In genomic region chr12:68534108-68534507, GRCh38 we compare ENCODE assay signal across 24 cellular contexts.
DNase-seq lines count a peak whose midpoint lies in the region; ATAC-seq, FAIRE-seq and TF ChIP-seq lines count a peak whose summit lies in the region.
"Had no signal": no experiment of that assay in that cellular context is flagged by ENCODE, and none has a peak within 500 bp of the region (broad histone marks: within the 10 kb centered on the region; RNA-seq: fewer than 3 reads in every experiment).

No MANE protein-coding gene starts in this region.

- no peak overlapping the region for H2AFZ ChIP-seq in HepG2 (ENCODE audit: low read length)

- H3K4me3 ChIP-seq in liver (ENCODE audit: low read depth in 1 of 3, low read length in 3 of 3) (no peak overlapping the region), HepG2 (replicated peaks in 1 of 3; ENCODE audit: insufficient read depth in 1 of 3, low read depth in 2 of 3, low read length in 3 of 3) (no peak overlapping the region), right lobe of liver (peak overlapping the region in 2 of 3 donors; percentile 23 to 27), thyroid gland (replicated peaks in 1 of 3) (no peak overlapping the region)
- H3K4me3 ChIP-seq: A549; BLaER1 treated with 17β-estradiol and CSF1 and Interleukin-3, amounts not matched to agents 10 nM and 100 nM; GM12878 had no signal

- CTCF ChIA-PET in HepG2 (lab: Yijun Ruan, JAX; ENCODE audit: low intra/inter-chr PET ratio, low total read pairs) = no interaction called here

- no peaks in the 10 kb centered on the region for H4K20me1 ChIP-seq in HepG2 (ENCODE audit: insufficient read depth, low read length)
- H4K20me1 ChIP-seq: BLaER1 treated with 17β-estradiol and CSF1 and Interleukin-3, amounts not matched to agents 10 nM and 100 nM had no signal

- no peak for TF ChIP-seq POLR2A in HepG2 (IDR thresholded peaks at IDR 0.05; ENCODE audit: insufficient read depth in 1 of 2, low read depth in 2 of 2, low read length in 2 of 2)
- no peak for TF ChIP-seq POLR2A in right lobe of liver (IDR thresholded peaks at IDR 0.05)
- no peak for TF ChIP-seq POLR2A in thyroid gland (IDR thresholded peaks at IDR 0.05)

- TF ChIP-seq RAD21 in liver (IDR thresholded peaks at IDR 0.05) = no peak
- TF ChIP-seq RAD21 in HepG2 (CRISPR knock-in tag; IDR thresholded peaks at IDR 0.05) = no peak

- 70% methylated on average over 5 of the region's 5 CpGs for WGBS in liver
- 74% methylated on average over 5 of the region's 5 CpGs for WGBS in HepG2 (ENCODE audit: low lambda C conversion rate)
- WGBS in right lobe of liver (ENCODE audit: insufficient coverage, low coverage, low lambda C conversion rate, missing lambda C conversion rate) = 47% methylated on average over 5 of the region's 5 CpGs
- WGBS in thyroid gland, 2 donors = 80 to 87% methylated on average over 5 of the region's 5 CpGs

- no peak for DNase-seq in HepG2 (ENCODE audit: low spot score)
- DNase-seq in right lobe of liver = peak in 1 of 3 donors; percentile 56
- DNase-seq in thyroid gland = peak; percentile 17 to 49
- no peak for DNase-seq in C1 segment of cervical spinal cord (lab: John Stamatoyannopoulos, UW)
- DNase-seq: AML-193; CD4-positive, alpha-beta memory T cell; CD4-positive, CD25-positive, alpha-beta regulatory T cell; CD8-positive, alpha-beta memory T cell; COR-L47; DMS 273 treated with DMSO at 0.1 percent for 48 hours; DMS153; DMS53; DMS79; DND-41; EL; GDM1 had no signal

- POLR2A ChIA-PET in HepG2 (lab: Yijun Ruan, JAX) = no interaction called here

- H3K27ac ChIP-seq in liver (ENCODE audit: low read depth in 1 of 2, low read length in 2 of 2) (peak overlapping the region in 1 of 2 donors; percentile 34), HepG2 (ENCODE audit: extremely low read length, insufficient read depth, low read length) (no peak overlapping the region), right lobe of liver (peak overlapping the region in 2 of 3 donors; percentile 83 to 85), thyroid gland (no peak overlapping the region)
- H3K27ac ChIP-seq: 22Rv1; A549; BLaER1 treated with 17β-estradiol and CSF1 and Interleukin-3, amounts not matched to agents 10 nM and 100 nM had no signal

- ATAC-seq in HepG2 = no peak
- ATAC-seq in right lobe of liver = peak in 3 of 4 donors; percentile 15 to 65 (median 27)
- ATAC-seq in HG02870 (IDR thresholded peaks at IDR 0.05; ENCODE audit: unreplicated experiment) = no peak
- ATAC-seq: A549, GM12878 had no signal

- no TSS peak for BruUV-seq in HepG2 (replicated peaks; lab: Mats Ljungman, UMichigan)

- FAIRE-seq in HepG2 (lab: Jason Lieb, UNC) = no peak
- FAIRE-seq: A549, GM12878, GM12892, GM19239 had no signal

- H3K36me3 ChIP-seq in liver (ENCODE audit: control insufficient read depth in 4 of 4, insufficient read depth in 3 of 4, low read depth in 1 of 4, low read length in 3 of 4) (no peaks in the 10 kb centered on the region), HepG2 (replicated peaks in 1 of 2; ENCODE audit: control insufficient read depth in 1 of 2, insufficient read depth in 2 of 2, low read length in 2 of 2) (no peaks in the 10 kb centered on the region), right lobe of liver (no peaks in the 10 kb centered on the region), thyroid gland (no peaks in the 10 kb centered on the region)
- H3K36me3 ChIP-seq: BLaER1 treated with 17β-estradiol and CSF1 and Interleukin-3, amounts not matched to agents 10 nM and 100 nM had no signal

- peaks cover 2 to 29% (median 23%) of the 10 kb centered on the region in 4 donors for H3K4me1 ChIP-seq in liver (ENCODE audit: control insufficient read depth in 4 of 4, insufficient read depth in 4 of 4, low read length in 3 of 4)
- no peaks in the 10 kb centered on the region for H3K4me1 ChIP-seq in HepG2 (ENCODE audit: insufficient read depth, low read length)
- peaks cover 0 to 42% (median 13%) of the 10 kb centered on the region in 4 donors for H3K4me1 ChIP-seq in right lobe of liver
- H3K4me1 ChIP-seq in thyroid gland = peaks cover 11 to 21% of the 10 kb centered on the region in 2 donors

- in situ Hi-C loops in HepG2 (cut with HindIII; ENCODE audit: extremely low pct_ligation_motif_present, low pct_unique_long_range_greater_than_20kb) = no loop called here

- TF ChIP-seq EP300 in HepG2 (IDR thresholded peaks at IDR 0.05; ENCODE audit: low read depth in 2 of 2, low read length in 2 of 2) (no peak), HepG2 (CRISPR knock-in tag; IDR thresholded peaks at IDR 0.05; ENCODE audit: borderline replicate concordance) (no peak)

- intact Hi-C loops in HepG2 (cut with micrococcal nuclease; ENCODE audit: unreplicated experiment) = no loop called here
- intact Hi-C loops in right lobe of liver (cut with DNase I) = no loop called here
- intact Hi-C loops in thyroid gland (cut with DNase I) = no loop called here

- no peak overlapping the region for H3K4me2 ChIP-seq in HepG2 (ENCODE audit: low read depth, low read length)
- H3K4me2 ChIP-seq: A549; BLaER1 treated with 17β-estradiol and CSF1 and Interleukin-3, amounts not matched to agents 10 nM and 100 nM had no signal

- no peaks in the 10 kb centered on the region for H3K79me2 ChIP-seq in HepG2 (ENCODE audit: insufficient read depth, low read length)

- TF ChIP-seq CTCF in liver (IDR thresholded peaks at IDR 0.05; ENCODE audit: low read depth, low read length, missing input control) (no peak), HepG2 (CRISPR knock-in tag; IDR thresholded peaks at IDR 0.05) (no peak), right lobe of liver (IDR thresholded peaks at IDR 0.05) (no peak), thyroid gland (IDR thresholded peaks at IDR 0.05) (no peak)

- no peak overlapping the region for H3K9ac ChIP-seq in liver (ENCODE audit: low read depth in 1 of 2, low read length in 2 of 2)
- no peak overlapping the region for H3K9ac ChIP-seq in HepG2 (ENCODE audit: insufficient read depth, low read depth, low read length)
- H3K9ac ChIP-seq: BLaER1 treated with 17β-estradiol and CSF1 and Interleukin-3, amounts not matched to agents 10 nM and 100 nM had no signal

- H3K27me3 ChIP-seq in liver (ENCODE audit: control insufficient read depth in 4 of 4, insufficient read depth in 4 of 4, low read length in 3 of 4) (no peaks in the 10 kb centered on the region), HepG2 (ENCODE audit: control insufficient read depth in 1 of 2, insufficient read depth in 2 of 2, low read length in 2 of 2) (no peaks in the 10 kb centered on the region), right lobe of liver (no peaks in the 10 kb centered on the region), thyroid gland (no peaks in the 10 kb centered on the region)
- H3K27me3 ChIP-seq: BLaER1 treated with 17β-estradiol and CSF1 and Interleukin-3, amounts not matched to agents 10 nM and 100 nM had no signal

- H3K9me3 ChIP-seq in liver (ENCODE audit: control insufficient read depth in 4 of 4, low read length in 3 of 4) (no peaks in the 10 kb centered on the region), HepG2 (ENCODE audit: low read length) (no peaks in the 10 kb centered on the region), right lobe of liver (no peaks in the 10 kb centered on the region), thyroid gland (no peaks in the 10 kb centered on the region)
- H3K9me3 ChIP-seq: A549 had no signal

TF ChIP-seq in liver, 16 proteins besides CTCF, POLR2A, EP300 and RAD21 (continues in another document):
- TF ChIP-seq HNF4G (IDR thresholded peaks at IDR 0.05) = peak; percentile 79
- peak; percentile 94 to 95 for TF ChIP-seq HNF4A (conservative IDR thresholded peaks at IDR 0.05)
- TF ChIP-seq SP1 (IDR thresholded peaks at IDR 0.05) = peak; percentile 55

TF ChIP-seq in HepG2, 621 proteins besides CTCF, POLR2A, EP300 and RAD21 (continues in another document):
- TF ChIP-seq ZNF232 (CRISPR knock-in tag; IDR thresholded peaks at IDR 0.05; ENCODE audit: borderline replicate concordance) (no peak), ZMYM3 (CRISPR knock-in tag; IDR thresholded peaks at IDR 0.05) (no peak), TEAD3 (CRISPR knock-in tag; optimal IDR thresholded peaks at IDR 0.05; ENCODE audit: borderline replicate concordance) (no peak), GABPA (IDR thresholded peaks at IDR 0.05; ENCODE audit: low read depth, low read length) (no peak), GABPA (CRISPR knock-in tag; IDR thresholded peaks at IDR 0.05; ENCODE audit: low read depth) (no peak), ZFX (CRISPR knock-in tag; IDR thresholded peaks at IDR 0.05; ENCODE audit: low read depth) (no peak), RFX3 (CRISPR knock-in tag; IDR thresholded peaks at IDR 0.05) (no peak)
- TF ChIP-seq, protein P1, sequence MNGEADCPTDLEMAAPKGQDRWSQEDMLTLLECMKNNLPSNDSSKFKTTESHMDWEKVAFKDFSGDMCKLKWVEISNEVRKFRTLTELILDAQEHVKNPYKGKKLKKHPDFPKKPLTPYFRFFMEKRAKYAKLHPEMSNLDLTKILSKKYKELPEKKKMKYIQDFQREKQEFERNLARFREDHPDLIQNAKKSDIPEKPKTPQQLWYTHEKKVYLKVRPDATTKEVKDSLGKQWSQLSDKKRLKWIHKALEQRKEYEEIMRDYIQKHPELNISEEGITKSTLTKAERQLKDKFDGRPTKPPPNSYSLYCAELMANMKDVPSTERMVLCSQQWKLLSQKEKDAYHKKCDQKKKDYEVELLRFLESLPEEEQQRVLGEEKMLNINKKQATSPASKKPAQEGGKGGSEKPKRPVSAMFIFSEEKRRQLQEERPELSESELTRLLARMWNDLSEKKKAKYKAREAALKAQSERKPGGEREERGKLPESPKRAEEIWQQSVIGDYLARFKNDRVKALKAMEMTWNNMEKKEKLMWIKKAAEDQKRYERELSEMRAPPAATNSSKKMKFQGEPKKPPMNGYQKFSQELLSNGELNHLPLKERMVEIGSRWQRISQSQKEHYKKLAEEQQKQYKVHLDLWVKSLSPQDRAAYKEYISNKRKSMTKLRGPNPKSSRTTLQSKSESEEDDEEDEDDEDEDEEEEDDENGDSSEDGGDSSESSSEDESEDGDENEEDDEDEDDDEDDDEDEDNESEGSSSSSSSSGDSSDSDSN (CRISPR knock-in tag; IDR thresholded peaks at IDR 0.05) = no peak
- TF ChIP-seq, protein P2, sequence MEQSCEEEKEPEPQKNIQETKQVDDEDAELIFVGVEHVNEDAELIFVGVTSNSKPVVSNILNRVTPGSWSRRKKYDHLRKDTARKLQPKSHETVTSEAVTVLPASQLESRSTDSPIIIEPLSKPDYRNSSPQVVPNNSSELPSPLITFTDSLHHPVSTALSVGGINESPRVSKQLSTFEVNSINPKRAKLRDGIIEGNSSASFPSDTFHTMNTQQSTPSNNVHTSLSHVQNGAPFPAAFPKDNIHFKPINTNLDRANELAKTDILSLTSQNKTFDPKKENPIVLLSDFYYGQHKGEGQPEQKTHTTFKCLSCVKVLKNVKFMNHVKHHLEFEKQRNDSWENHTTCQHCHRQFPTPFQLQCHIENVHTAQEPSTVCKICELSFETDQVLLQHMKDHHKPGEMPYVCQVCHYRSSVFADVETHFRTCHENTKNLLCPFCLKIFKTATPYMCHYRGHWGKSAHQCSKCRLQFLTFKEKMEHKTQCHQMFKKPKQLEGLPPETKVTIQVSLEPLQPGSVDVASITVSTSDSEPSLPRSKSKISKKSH (CRISPR knock-in tag; IDR thresholded peaks at IDR 0.05; ENCODE audit: borderline replicate concordance) = no peak

Comparison
In these comparisons a context has a peak if more than half of its experiments do, and no peak if none do; other contexts are left out.
1. H3K27ac ChIP-seq: peak in right lobe of liver (2 of 3); none in HepG2 (single experiment) and thyroid gland (0 of 3).
2. H3K4me3 ChIP-seq: peak in right lobe of liver (2 of 3); none in liver (0 of 3), HepG2 (0 of 3) and thyroid gland (0 of 3).
3. ATAC-seq: peak in right lobe of liver (3 of 4); none in HepG2 (single experiment) and HG02870 (single experiment).
4. DNase-seq: peak in thyroid gland (2 of 2); none in HepG2 (single experiment) and C1 segment of cervical spinal cord (0 of 14).